In the genomic region with DNA sequence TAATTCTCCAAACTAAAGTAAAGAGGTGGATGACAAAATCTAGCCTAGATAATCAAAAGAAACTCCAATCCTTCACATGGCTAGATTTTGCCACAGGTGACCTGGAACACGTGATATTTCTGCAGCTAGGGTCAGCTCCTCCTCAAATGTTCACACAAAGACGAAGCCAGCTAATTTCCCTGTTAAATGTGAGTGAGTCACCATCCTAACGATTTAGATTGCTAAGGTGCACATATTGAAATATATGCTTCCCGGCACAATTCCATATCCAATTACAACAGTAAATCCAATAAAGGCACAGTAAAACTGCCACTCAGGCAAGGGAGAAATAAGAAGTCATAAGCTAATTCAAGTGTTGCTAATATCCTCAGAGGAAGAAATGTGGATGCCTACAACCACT, we compare ENCODE assay signal across 14 cellular contexts. TPM values are rescaled to one million over a fixed set of nuclear protein-coding genes. Genes with fewer than 3 reads are reported as not detected.
DNase-seq lines count a peak whose midpoint lies in the region; ATAC-seq and TF ChIP-seq lines count a peak whose summit lies in the region.
"Had no signal": no experiment of that assay in that cellular context is flagged by ENCODE, and none has a peak within 500 bp of the region (broad histone marks: within the 10 kb centered on the region; RNA-seq: fewer than 3 reads in every experiment).

No MANE protein-coding gene starts in this region.

- no peak for TF ChIP-seq CTCF in Loucy (conservative IDR thresholded peaks at IDR 0.05; ENCODE audit: low read length)
- TF ChIP-seq CTCF in osteoblast (IDR thresholded peaks at IDR 0.05; ENCODE audit: extremely low read depth, low read depth, low read length), result no peak
- TF ChIP-seq CTCF in neural progenitor cell (IDR thresholded peaks at IDR 0.05), result no peak
- no peak for TF ChIP-seq CTCF in glutamatergic neuron (IDR thresholded peaks at IDR 0.05; ENCODE audit: partially characterized antibody, unreplicated experiment)

- peak overlapping the region; percentile 5 for H3K9ac ChIP-seq in Loucy (ENCODE audit: low read depth, low read length, poor library complexity, severe bottlenecking)
- no peak overlapping the region for H3K9ac ChIP-seq in neural progenitor cell

- ATAC-seq in activated CD8-positive, alpha-beta T cell treated with anti-CD3 and anti-CD28 coated beads, Interleukin-2, amount 10 ng/mL, durations not matched to agents 7 days and 5 days, result no peak
- ATAC-seq in Right ventricle myocardium inferior, result no peak
- ATAC-seq: K562; stimulated activated naive B cell treated with anti-CD40 and anti-IgM and Interleukin-4, amounts not matched to agents 10 μg/mL and 1 μg/mL and 100 μg/mL, for 72 hours had no signal

- H3K36me3 ChIP-seq in Loucy (ENCODE audit: insufficient read depth, low read length), result peaks cover 89% of the 10 kb centered on the region
- no peaks in the 10 kb centered on the region for H3K36me3 ChIP-seq in osteoblast (ENCODE audit: insufficient read depth, low read length)
- no peaks in the 10 kb centered on the region for H3K36me3 ChIP-seq in neural progenitor cell

- peak overlapping the region; percentile 70 for H3K4me2 ChIP-seq in Loucy (ENCODE audit: low read depth, low read length, poor library complexity, severe bottlenecking)
- H3K4me2 ChIP-seq in osteoblast (ENCODE audit: insufficient read depth, low read length), result no peak overlapping the region
- no peak overlapping the region for H3K4me2 ChIP-seq in neural progenitor cell

- H3F3A ChIP-seq in Loucy (ENCODE audit: low read depth) (peaks cover 22% of the 10 kb centered on the region), neural progenitor cell (ENCODE audit: low read depth) (no peaks in the 10 kb centered on the region)

- H3K4me3 ChIP-seq in Loucy (ENCODE audit: low read length, poor library complexity, severe bottlenecking) (peak overlapping the region; percentile 35), osteoblast (ENCODE audit: insufficient read depth, low read length) (no peak overlapping the region), neural progenitor cell (no peak overlapping the region)
- H3K4me3 ChIP-seq: K562, SK-N-MC had no signal

- CTCF ChIA-PET in activated CD8-positive, alpha-beta T cell treated with anti-CD3 and anti-CD28 coated beads, Interleukin-2, amount 10 ng/mL, durations not matched to agents 7 days and 5 days (lab: Charles Lee), result interaction anchor here (0.7 to 3.5 kb wide), 5 partner anchors 8 to 259 kb away, joined by 4 to 16 read pairs (median 5); a partner anchor contains a TSS

- POLR2A ChIA-PET in activated CD8-positive, alpha-beta T cell treated with anti-CD3 and anti-CD28 coated beads, Interleukin-2, amount 10 ng/mL, durations not matched to agents 7 days and 5 days (lab: Charles Lee), result no interaction called here

- H3K27me3 ChIP-seq in Loucy (ENCODE audit: insufficient read depth, low read length, poor library complexity, severe bottlenecking) (no peaks in the 10 kb centered on the region), osteoblast (ENCODE audit: insufficient read depth, low read length) (no peaks in the 10 kb centered on the region), neural progenitor cell (no peaks in the 10 kb centered on the region)

- H3K4me1 ChIP-seq in Loucy (ENCODE audit: insufficient read depth, low read length, poor library complexity, severe bottlenecking) (peaks cover 96% of the 10 kb centered on the region), osteoblast (ENCODE audit: insufficient read depth, low read length) (peaks cover 22% of the 10 kb centered on the region), neural progenitor cell (peaks cover 9% of the 10 kb centered on the region)

- H3K9me3 Mint-ChIP-seq in activated CD8-positive, alpha-beta T cell treated with anti-CD3 and anti-CD28 coated beads, Interleukin-2, amount 10 ng/mL, durations not matched to agents 7 days and 5 days (ENCODE audit: insufficient read depth), result no peaks in the 10 kb centered on the region
- no peaks in the 10 kb centered on the region for H3K9me3 Mint-ChIP-seq in neural progenitor cell
- H3K9me3 Mint-ChIP-seq in glutamatergic neuron (ENCODE audit: unreplicated experiment), result peaks cover 1% of the 10 kb centered on the region
- H3K9me3 Mint-ChIP-seq: stimulated activated naive B cell treated with anti-CD40 and anti-IgM and Interleukin-4, amounts not matched to agents 10 μg/mL and 1 μg/mL and 100 μg/mL, for 72 hours had no signal

- no peak overlapping the region for H2AFZ ChIP-seq in Loucy (ENCODE audit: low read length)
- no peak overlapping the region for H2AFZ ChIP-seq in osteoblast (ENCODE audit: low read length)
- H2AFZ ChIP-seq in neural progenitor cell (replicated peaks), result no peak overlapping the region

- intact Hi-C loops in Right ventricle myocardium inferior (cut with DNase I), result no loop called here

- H3K27ac ChIP-seq in osteoblast (ENCODE audit: low read depth, low read length) (no peak overlapping the region), neural progenitor cell (no peak overlapping the region)

- H3K36me3 Mint-ChIP-seq in activated CD8-positive, alpha-beta T cell treated with anti-CD3 and anti-CD28 coated beads, Interleukin-2, amount 10 ng/mL, durations not matched to agents 7 days and 5 days (ENCODE audit: low read depth), result peaks cover 37% of the 10 kb centered on the region
- H3K36me3 Mint-ChIP-seq in neural progenitor cell (peaks cover 3% of the 10 kb centered on the region), glutamatergic neuron (ENCODE audit: unreplicated experiment) (no peaks in the 10 kb centered on the region)
- H3K36me3 Mint-ChIP-seq: stimulated activated naive B cell treated with anti-CD40 and anti-IgM and Interleukin-4, amounts not matched to agents 10 μg/mL and 1 μg/mL and 100 μg/mL, for 72 hours had no signal

- H3K9me3 ChIP-seq in Loucy (ENCODE audit: insufficient read depth, low read depth, low read length) (no peaks in the 10 kb centered on the region), osteoblast (ENCODE audit: low read depth, low read length) (no peaks in the 10 kb centered on the region), neural progenitor cell (ENCODE audit: low read depth) (no peaks in the 10 kb centered on the region)

- no peak overlapping the region for H3K4me3 Mint-ChIP-seq in activated CD8-positive, alpha-beta T cell treated with anti-CD3 and anti-CD28 coated beads, Interleukin-2, amount 10 ng/mL, durations not matched to agents 7 days and 5 days
- no peak overlapping the region for H3K4me3 Mint-ChIP-seq in neural progenitor cell
- H3K4me3 Mint-ChIP-seq in glutamatergic neuron (ENCODE audit: unreplicated experiment), result no peak overlapping the region
- H3K4me3 Mint-ChIP-seq: stimulated activated naive B cell treated with anti-CD40 and anti-IgM and Interleukin-4, amounts not matched to agents 10 μg/mL and 1 μg/mL and 100 μg/mL, for 72 hours had no signal

- H3K79me2 ChIP-seq in Loucy (ENCODE audit: insufficient read depth, low read length) (peaks cover 100% of the 10 kb centered on the region), osteoblast (ENCODE audit: insufficient read depth, low read length) (peaks cover 6% of the 10 kb centered on the region), neural progenitor cell (ENCODE audit: low read depth) (peaks cover 24% of the 10 kb centered on the region)

- DNase-seq in NCI-H1436 (lab: John Stamatoyannopoulos, UW) (peak; percentile 22), NCI-H1436 treated with DMSO at 0.1 percent for 48 hours (lab: John Stamatoyannopoulos, UW) (no peak), osteoblast (ENCODE audit: insufficient read length, low spot score, missing footprints) (peak; percentile 42), Right ventricle myocardium inferior (ENCODE audit: missing footprints) (no peak), neural progenitor cell (ENCODE audit: low spot score) (no peak), glutamatergic neuron (no peak)
- DNase-seq in activated CD8-positive, alpha-beta T cell treated with anti-CD3 and anti-CD28 coated beads, Interleukin-2, amount 10 ng/mL, durations not matched to agents 7 days and 5 days, result no peak
- DNase-seq: activated gamma-delta T cell; effector CD8-positive, alpha-beta T cell; NCI-H187 treated with DMSO at 0.1 percent for 48 hours; stimulated activated naive B cell treated with anti-CD40 and anti-IgM and Interleukin-4, amounts not matched to agents 10 μg/mL and 1 μg/mL and 100 μg/mL, for 72 hours had no signal

- H3K27me3 Mint-ChIP-seq in activated CD8-positive, alpha-beta T cell treated with anti-CD3 and anti-CD28 coated beads, Interleukin-2, amount 10 ng/mL, durations not matched to agents 7 days and 5 days (ENCODE audit: low read depth), result no peaks in the 10 kb centered on the region
- no peaks in the 10 kb centered on the region for H3K27me3 Mint-ChIP-seq in neural progenitor cell (ENCODE audit: insufficient read depth, low read depth)
- H3K27me3 Mint-ChIP-seq in glutamatergic neuron (ENCODE audit: unreplicated experiment), result no peaks in the 10 kb centered on the region
- H3K27me3 Mint-ChIP-seq: stimulated activated naive B cell treated with anti-CD40 and anti-IgM and Interleukin-4, amounts not matched to agents 10 μg/mL and 1 μg/mL and 100 μg/mL, for 72 hours had no signal

- H3K9me2 ChIP-seq in Loucy (replicated peaks; ENCODE audit: low read depth, low read length), result no peaks in the 10 kb centered on the region

- H3K27ac Mint-ChIP-seq in activated CD8-positive, alpha-beta T cell treated with anti-CD3 and anti-CD28 coated beads, Interleukin-2, amount 10 ng/mL, durations not matched to agents 7 days and 5 days, result peak overlapping the region; percentile 47
- H3K27ac Mint-ChIP-seq in neural progenitor cell, result no peak overlapping the region
- no peak overlapping the region for H3K27ac Mint-ChIP-seq in glutamatergic neuron (ENCODE audit: unreplicated experiment)
- H3K27ac Mint-ChIP-seq: stimulated activated naive B cell treated with anti-CD40 and anti-IgM and Interleukin-4, amounts not matched to agents 10 μg/mL and 1 μg/mL and 100 μg/mL, for 72 hours had no signal

- peaks cover 84% of the 10 kb centered on the region for H3K4me1 Mint-ChIP-seq in activated CD8-positive, alpha-beta T cell treated with anti-CD3 and anti-CD28 coated beads, Interleukin-2, amount 10 ng/mL, durations not matched to agents 7 days and 5 days (ENCODE audit: low read depth)
- H3K4me1 Mint-ChIP-seq in neural progenitor cell, result peaks cover 22% of the 10 kb centered on the region
- peaks cover 7% of the 10 kb centered on the region for H3K4me1 Mint-ChIP-seq in glutamatergic neuron (ENCODE audit: low read depth, unreplicated experiment)

- peaks cover 100% of the 10 kb centered on the region for H4K20me1 ChIP-seq in Loucy (ENCODE audit: insufficient read depth, low read length, poor library complexity, severe bottlenecking)
- no peaks in the 10 kb centered on the region for H4K20me1 ChIP-seq in osteoblast (ENCODE audit: insufficient read depth, low read length)
- H4K20me1 ChIP-seq in neural progenitor cell (ENCODE audit: low read depth), result peaks cover 11% of the 10 kb centered on the region

RNA-seq across cellular contexts. Expression of a gene that starts 28.7 kb away (rescaled TPM):
- total RNA-seq in activated CD8-positive, alpha-beta T cell treated with anti-CD3 and anti-CD28 coated beads, Interleukin-2, amount 10 ng/mL, durations not matched to agents 7 days and 5 days, result 10 to 100 TPM; 29.7 to 30.8 TPM
- total RNA-seq in osteoblast (10.3 and 11.9 TPM in 2 replicates), Right ventricle myocardium inferior (4.7 TPM), neural progenitor cell (ENCODE audit: low replicate concordance) (29.3 and 29.7 TPM in 2 replicates), glutamatergic neuron (ENCODE audit: unreplicated experiment) (1.8 TPM)

Comparison
In these comparisons a context has a peak if more than half of its experiments do, and no peak if none do; other contexts are left out.
1. DNase-seq: peak in NCI-H1436 (single experiment) and osteoblast (single experiment); none in NCI-H1436 treated with DMSO at 0.1 percent for 48 hours (single experiment), activated CD8-positive, alpha-beta T cell treated with anti-CD3 and anti-CD28 coated beads, Interleukin-2, amount 10 ng/mL, durations not matched to agents 7 days and 5 days (single experiment), Right ventricle myocardium inferior (single experiment), neural progenitor cell (single experiment) and glutamatergic neuron (single experiment).